ENCODE assay signal across 2 cellular contexts in the genomic region with DNA sequence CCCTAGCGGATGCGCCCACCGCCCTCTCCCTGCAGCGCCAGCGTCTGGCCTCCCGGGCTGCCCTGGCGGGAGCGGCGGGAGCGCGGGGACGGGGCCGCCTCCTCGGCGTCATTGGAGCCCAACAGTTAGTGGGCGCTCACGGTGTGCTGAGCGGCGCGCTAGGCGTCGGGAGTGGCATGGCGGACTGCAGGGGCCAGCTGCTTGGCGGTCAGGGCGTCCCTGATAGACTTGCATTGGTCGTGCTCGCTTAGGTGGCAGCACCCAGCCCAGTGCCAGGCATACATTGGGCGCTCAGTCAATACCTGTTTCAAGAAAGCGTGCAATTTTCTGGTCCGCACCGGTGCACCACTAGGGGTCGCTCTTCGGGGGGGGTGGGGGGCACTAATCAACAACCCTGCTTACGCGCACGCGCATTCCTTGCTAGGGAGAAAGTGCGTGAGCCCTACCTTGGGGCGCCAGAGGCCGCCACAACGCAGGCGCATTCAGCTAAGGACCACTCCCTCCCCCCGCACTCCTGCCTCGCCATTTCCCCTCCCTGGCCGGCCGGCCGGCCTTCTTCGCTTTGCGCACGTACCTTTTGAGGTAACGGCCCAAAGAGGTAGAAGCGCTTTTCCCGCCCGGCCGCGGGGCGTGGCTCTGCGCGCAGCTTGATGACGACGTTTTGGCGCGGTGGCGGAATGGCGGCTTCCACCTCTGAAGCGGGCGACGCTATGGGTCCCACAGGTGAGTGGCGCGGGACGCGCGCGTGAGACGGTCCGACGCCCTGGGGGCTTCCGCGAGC.
TF ChIP-seq lines count a peak whose summit lies in the region.

No MANE protein-coding gene starts in this region.

TF ChIP-seq in A549, 52 proteins besides CTCF, POLR2A, EP300 and RAD21:
- TF ChIP-seq ZC3H11A (IDR thresholded peaks at IDR 0.05) (no peak), KDM5A (IDR thresholded peaks at IDR 0.05) (peak; percentile 96), NR3C1 (IDR thresholded peaks at IDR 0.05) (no peak), CEBPB (IDR thresholded peaks at IDR 0.05) (no peak), RNF2 (IDR thresholded peaks at IDR 0.05; ENCODE audit: borderline replicate concordance, low read depth) (no peak), BHLHE40 (IDR thresholded peaks at IDR 0.05; ENCODE audit: low read depth, low read length) (no peak), HOXA7 (CRISPR knock-in tag; IDR thresholded peaks at IDR 0.05) (no peak), NPAS2 (CRISPR knock-in tag; IDR thresholded peaks at IDR 0.05; ENCODE audit: borderline replicate concordance) (no peak), HEYL (CRISPR knock-in tag; IDR thresholded peaks at IDR 0.05) (no peak), ZNF302 (CRISPR knock-in tag; IDR thresholded peaks at IDR 0.05) (no peak), HDAC2 (IDR thresholded peaks at IDR 0.05) (no peak), JUN (IDR thresholded peaks at IDR 0.05) (peak in 1 of 2 experiments; percentile 38; a peak in 2 of 5 replicates), RFX5 (IDR thresholded peaks at IDR 0.05) (no peak), CHD4 (IDR thresholded peaks at IDR 0.05; ENCODE audit: borderline replicate concordance) (no peak), POLR2AphosphoS2 (conservative IDR thresholded peaks at IDR 0.05; ENCODE audit: low read length) (no peak), GATA3 (IDR thresholded peaks at IDR 0.05; ENCODE audit: borderline replicate concordance) (peak; percentile 12; the same call in 1 of the 2 replicates), ZSCAN20 (CRISPR knock-in tag; IDR thresholded peaks at IDR 0.05) (no peak), EHF (CRISPR knock-in tag; IDR thresholded peaks at IDR 0.05) (no peak), SMC3 (IDR thresholded peaks at IDR 0.05) (peak; percentile 31; the same call in 2 of the 3 replicates), RARB (CRISPR knock-in tag; IDR thresholded peaks at IDR 0.05) (no peak), ZFP36 (IDR thresholded peaks at IDR 0.05; ENCODE audit: borderline replicate concordance, partially characterized antibody) (no peak)
- TF ChIP-seq, protein P1, sequence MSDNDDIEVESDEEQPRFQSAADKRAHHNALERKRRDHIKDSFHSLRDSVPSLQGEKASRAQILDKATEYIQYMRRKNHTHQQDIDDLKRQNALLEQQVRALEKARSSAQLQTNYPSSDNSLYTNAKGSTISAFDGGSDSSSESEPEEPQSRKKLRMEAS (IDR thresholded peaks at IDR 0.05): peak; percentile 76
- TF ChIP-seq, protein P2, sequence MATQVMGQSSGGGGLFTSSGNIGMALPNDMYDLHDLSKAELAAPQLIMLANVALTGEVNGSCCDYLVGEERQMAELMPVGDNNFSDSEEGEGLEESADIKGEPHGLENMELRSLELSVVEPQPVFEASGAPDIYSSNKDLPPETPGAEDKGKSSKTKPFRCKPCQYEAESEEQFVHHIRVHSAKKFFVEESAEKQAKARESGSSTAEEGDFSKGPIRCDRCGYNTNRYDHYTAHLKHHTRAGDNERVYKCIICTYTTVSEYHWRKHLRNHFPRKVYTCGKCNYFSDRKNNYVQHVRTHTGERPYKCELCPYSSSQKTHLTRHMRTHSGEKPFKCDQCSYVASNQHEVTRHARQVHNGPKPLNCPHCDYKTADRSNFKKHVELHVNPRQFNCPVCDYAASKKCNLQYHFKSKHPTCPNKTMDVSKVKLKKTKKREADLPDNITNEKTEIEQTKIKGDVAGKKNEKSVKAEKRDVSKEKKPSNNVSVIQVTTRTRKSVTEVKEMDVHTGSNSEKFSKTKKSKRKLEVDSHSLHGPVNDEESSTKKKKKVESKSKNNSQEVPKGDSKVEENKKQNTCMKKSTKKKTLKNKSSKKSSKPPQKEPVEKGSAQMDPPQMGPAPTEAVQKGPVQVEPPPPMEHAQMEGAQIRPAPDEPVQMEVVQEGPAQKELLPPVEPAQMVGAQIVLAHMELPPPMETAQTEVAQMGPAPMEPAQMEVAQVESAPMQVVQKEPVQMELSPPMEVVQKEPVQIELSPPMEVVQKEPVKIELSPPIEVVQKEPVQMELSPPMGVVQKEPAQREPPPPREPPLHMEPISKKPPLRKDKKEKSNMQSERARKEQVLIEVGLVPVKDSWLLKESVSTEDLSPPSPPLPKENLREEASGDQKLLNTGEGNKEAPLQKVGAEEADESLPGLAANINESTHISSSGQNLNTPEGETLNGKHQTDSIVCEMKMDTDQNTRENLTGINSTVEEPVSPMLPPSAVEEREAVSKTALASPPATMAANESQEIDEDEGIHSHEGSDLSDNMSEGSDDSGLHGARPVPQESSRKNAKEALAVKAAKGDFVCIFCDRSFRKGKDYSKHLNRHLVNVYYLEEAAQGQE (IDR thresholded peaks at IDR 0.05): no peak
- TF ChIP-seq, protein P3, sequence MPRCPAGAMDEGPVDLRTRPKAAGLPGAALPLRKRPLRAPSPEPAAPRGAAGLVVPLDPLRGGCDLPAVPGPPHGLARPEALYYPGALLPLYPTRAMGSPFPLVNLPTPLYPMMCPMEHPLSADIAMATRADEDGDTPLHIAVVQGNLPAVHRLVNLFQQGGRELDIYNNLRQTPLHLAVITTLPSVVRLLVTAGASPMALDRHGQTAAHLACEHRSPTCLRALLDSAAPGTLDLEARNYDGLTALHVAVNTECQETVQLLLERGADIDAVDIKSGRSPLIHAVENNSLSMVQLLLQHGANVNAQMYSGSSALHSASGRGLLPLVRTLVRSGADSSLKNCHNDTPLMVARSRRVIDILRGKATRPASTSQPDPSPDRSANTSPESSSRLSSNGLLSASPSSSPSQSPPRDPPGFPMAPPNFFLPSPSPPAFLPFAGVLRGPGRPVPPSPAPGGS (IDR thresholded peaks at IDR 0.05): no peak
- TF ChIP-seq, protein P4, sequence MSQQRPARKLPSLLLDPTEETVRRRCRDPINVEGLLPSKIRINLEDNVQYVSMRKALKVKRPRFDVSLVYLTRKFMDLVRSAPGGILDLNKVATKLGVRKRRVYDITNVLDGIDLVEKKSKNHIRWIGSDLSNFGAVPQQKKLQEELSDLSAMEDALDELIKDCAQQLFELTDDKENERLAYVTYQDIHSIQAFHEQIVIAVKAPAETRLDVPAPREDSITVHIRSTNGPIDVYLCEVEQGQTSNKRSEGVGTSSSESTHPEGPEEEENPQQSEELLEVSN (IDR thresholded peaks at IDR 0.05; ENCODE audit: borderline replicate concordance, low read depth): peak; percentile 74; the same call in 1 of the 2 replicates
- TF ChIP-seq, protein P5, sequence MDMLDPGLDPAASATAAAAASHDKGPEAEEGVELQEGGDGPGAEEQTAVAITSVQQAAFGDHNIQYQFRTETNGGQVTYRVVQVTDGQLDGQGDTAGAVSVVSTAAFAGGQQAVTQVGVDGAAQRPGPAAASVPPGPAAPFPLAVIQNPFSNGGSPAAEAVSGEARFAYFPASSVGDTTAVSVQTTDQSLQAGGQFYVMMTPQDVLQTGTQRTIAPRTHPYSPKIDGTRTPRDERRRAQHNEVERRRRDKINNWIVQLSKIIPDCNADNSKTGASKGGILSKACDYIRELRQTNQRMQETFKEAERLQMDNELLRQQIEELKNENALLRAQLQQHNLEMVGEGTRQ (IDR thresholded peaks at IDR 0.05): no peak

TF ChIP-seq in GM12878, 131 proteins besides CTCF, POLR2A, EP300 and RAD21 (continues in another document):
- peak; percentile 71 for TF ChIP-seq RUNX3 (IDR thresholded peaks at IDR 0.05; ENCODE audit: low read length)
- TF ChIP-seq, protein P6, sequence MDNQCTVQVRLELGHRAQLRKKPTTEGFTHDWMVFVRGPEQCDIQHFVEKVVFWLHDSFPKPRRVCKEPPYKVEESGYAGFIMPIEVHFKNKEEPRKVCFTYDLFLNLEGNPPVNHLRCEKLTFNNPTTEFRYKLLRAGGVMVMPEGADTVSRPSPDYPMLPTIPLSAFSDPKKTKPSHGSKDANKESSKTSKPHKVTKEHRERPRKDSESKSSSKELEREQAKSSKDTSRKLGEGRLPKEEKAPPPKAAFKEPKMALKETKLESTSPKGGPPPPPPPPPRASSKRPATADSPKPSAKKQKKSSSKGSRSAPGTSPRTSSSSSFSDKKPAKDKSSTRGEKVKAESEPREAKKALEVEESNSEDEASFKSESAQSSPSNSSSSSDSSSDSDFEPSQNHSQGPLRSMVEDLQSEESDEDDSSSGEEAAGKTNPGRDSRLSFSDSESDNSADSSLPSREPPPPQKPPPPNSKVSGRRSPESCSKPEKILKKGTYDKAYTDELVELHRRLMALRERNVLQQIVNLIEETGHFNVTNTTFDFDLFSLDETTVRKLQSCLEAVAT (IDR thresholded peaks at IDR 0.05): peak; percentile 50; the same call in 1 of the 2 replicates
- TF ChIP-seq CHD2 (IDR thresholded peaks at IDR 0.05; ENCODE audit: borderline replicate concordance, low read depth, low read length): peak; percentile 70
- no peak; the same call in none of the 2 replicates for TF ChIP-seq SMARCA5 (IDR thresholded peaks at IDR 0.05)
- no peak for TF ChIP-seq STAT3 (IDR thresholded peaks at IDR 0.05; ENCODE audit: low read depth, low read length)
- TF ChIP-seq ATF7 (IDR thresholded peaks at IDR 0.05; ENCODE audit: low read depth): 0 out of 2 replicates have a peak, but pooled peaks have one; percentile 28
- TF ChIP-seq KDM1A (IDR thresholded peaks at IDR 0.05; ENCODE audit: borderline replicate concordance): no peak
- TF ChIP-seq, protein P7, sequence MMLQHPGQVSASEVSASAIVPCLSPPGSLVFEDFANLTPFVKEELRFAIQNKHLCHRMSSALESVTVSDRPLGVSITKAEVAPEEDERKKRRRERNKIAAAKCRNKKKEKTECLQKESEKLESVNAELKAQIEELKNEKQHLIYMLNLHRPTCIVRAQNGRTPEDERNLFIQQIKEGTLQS (IDR thresholded peaks at IDR 0.05; ENCODE audit: borderline replicate concordance, extremely low read depth, low read depth, low read length): peak; percentile 51; the same call in 1 of the 2 replicates
- TF ChIP-seq HDGF (IDR thresholded peaks at IDR 0.05): peak; percentile 93
- TF ChIP-seq DPF2 (IDR thresholded peaks at IDR 0.05): 0 out of 2 replicates have a peak, but pooled peaks have one; percentile 48
- 0 out of 2 replicates have a peak, but pooled peaks have one; percentile 10 for TF ChIP-seq MEF2A (IDR thresholded peaks at IDR 0.05; ENCODE audit: insufficient read depth, low read depth, low read length)
- no peak for TF ChIP-seq ZSCAN29 (IDR thresholded peaks at IDR 0.05)
- TF ChIP-seq SMC3 (IDR thresholded peaks at IDR 0.05; ENCODE audit: borderline replicate concordance, low read length): no peak
- TF ChIP-seq SP1 (IDR thresholded peaks at IDR 0.05; ENCODE audit: low read depth, low read length): peak; percentile 81
- TF ChIP-seq, protein P8, sequence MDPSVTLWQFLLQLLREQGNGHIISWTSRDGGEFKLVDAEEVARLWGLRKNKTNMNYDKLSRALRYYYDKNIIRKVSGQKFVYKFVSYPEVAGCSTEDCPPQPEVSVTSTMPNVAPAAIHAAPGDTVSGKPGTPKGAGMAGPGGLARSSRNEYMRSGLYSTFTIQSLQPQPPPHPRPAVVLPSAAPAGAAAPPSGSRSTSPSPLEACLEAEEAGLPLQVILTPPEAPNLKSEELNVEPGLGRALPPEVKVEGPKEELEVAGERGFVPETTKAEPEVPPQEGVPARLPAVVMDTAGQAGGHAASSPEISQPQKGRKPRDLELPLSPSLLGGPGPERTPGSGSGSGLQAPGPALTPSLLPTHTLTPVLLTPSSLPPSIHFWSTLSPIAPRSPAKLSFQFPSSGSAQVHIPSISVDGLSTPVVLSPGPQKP (IDR thresholded peaks at IDR 0.05; ENCODE audit: low read depth, low read length): no peak
- TF ChIP-seq BCL11A (IDR thresholded peaks at IDR 0.05; ENCODE audit: low read depth, low read length): no peak
- TF ChIP-seq NR2C2 (IDR thresholded peaks at IDR 0.05; ENCODE audit: borderline replicate concordance, control insufficient read depth, insufficient read length, low read depth): no peak
- TF ChIP-seq POU2F2 (IDR thresholded peaks at IDR 0.05; ENCODE audit: borderline replicate concordance, low read depth, low read length): no peak
- TF ChIP-seq, protein P5 (IDR thresholded peaks at IDR 0.05; ENCODE audit: borderline replicate concordance, low read depth, low read length): no peak
- peak; percentile 87 for TF ChIP-seq NBN (IDR thresholded peaks at IDR 0.05)
- TF ChIP-seq PML (IDR thresholded peaks at IDR 0.05; ENCODE audit: low read length): no peak
- no peak for TF ChIP-seq ZNF217 (IDR thresholded peaks at IDR 0.05)
- TF ChIP-seq, protein P9, sequence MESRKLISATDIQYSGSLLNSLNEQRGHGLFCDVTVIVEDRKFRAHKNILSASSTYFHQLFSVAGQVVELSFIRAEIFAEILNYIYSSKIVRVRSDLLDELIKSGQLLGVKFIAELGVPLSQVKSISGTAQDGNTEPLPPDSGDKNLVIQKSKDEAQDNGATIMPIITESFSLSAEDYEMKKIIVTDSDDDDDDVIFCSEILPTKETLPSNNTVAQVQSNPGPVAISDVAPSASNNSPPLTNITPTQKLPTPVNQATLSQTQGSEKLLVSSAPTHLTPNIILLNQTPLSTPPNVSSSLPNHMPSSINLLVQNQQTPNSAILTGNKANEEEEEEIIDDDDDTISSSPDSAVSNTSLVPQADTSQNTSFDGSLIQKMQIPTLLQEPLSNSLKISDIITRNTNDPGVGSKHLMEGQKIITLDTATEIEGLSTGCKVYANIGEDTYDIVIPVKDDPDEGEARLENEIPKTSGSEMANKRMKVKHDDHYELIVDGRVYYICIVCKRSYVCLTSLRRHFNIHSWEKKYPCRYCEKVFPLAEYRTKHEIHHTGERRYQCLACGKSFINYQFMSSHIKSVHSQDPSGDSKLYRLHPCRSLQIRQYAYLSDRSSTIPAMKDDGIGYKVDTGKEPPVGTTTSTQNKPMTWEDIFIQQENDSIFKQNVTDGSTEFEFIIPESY (IDR thresholded peaks at IDR 0.05): no peak
- TF ChIP-seq SMAD1 (IDR thresholded peaks at IDR 0.05; ENCODE audit: low read depth, partially characterized antibody): no peak
- no peak for TF ChIP-seq PAX8 (IDR thresholded peaks at IDR 0.05)
- TF ChIP-seq SMAD5 (IDR thresholded peaks at IDR 0.05; ENCODE audit: low read depth): 0 out of 2 replicates have a peak, but pooled peaks have one; percentile 37
- TF ChIP-seq ASH2L (IDR thresholded peaks at IDR 0.05; ENCODE audit: borderline replicate concordance, low read depth): no peak; the same call in 1 of the 2 replicates
- peak; percentile 62; the same call in 1 of the 2 replicates for TF ChIP-seq CBFB (IDR thresholded peaks at IDR 0.05; ENCODE audit: low read depth)
- TF ChIP-seq IKZF1 (conservative IDR thresholded peaks at IDR 0.05): peak; percentile 43
- TF ChIP-seq SIN3A (IDR thresholded peaks at IDR 0.05; ENCODE audit: low read depth, low read length): 0 out of 2 replicates have a peak, but pooled peaks have one; percentile 21
